ENCODE assay signal across 8 cellular contexts in the genomic region with DNA sequence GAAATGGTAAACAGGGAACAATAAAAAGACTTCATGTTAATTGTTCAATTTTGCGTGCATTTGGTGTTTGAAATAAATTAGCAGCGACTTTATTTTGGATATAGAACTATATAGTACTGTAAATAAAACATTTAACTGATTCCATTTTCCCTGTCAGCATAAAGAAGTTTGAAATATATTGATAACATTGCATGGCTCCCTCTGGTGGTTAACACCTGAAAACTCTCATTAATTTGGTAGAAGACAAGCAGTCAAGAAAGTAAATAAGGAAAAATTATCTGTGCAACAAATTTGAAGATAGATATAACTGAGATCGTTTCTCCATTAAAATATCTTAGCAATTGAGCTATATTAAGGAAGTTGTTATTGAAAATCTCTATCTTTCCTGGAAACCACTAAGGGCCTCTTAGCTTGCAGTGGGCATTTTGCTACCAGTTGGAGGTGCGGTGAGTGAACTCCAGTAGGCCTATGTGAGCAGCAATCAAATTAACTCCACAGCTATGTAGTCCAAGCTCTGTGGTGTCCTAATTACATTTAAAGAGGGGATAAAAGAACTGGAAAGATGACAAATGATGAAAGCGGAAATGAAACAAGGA.
A peak's percentile ranks its signal among the peaks of the same experiment; 100 is the strongest.
DNase-seq lines count a peak whose midpoint lies in the region; TF ChIP-seq lines count a peak whose summit lies in the region.

No MANE protein-coding gene starts in this region.

- TF ChIP-seq CTCF in chondrocyte (IDR thresholded peaks at IDR 0.05) (peak; percentile 83), stomach (IDR thresholded peaks at IDR 0.05) (peak in 2 of 7 experiments; percentile 31 to 36)

- peaks cover 3% of the 10 kb centered on the region for H3K27me3 Mint-ChIP-seq in chondrocyte (ENCODE audit: low read depth)

- H3K9me3 ChIP-seq in stomach, result no peaks in the 10 kb centered on the region

- H3K27me3 ChIP-seq in stomach, result no peaks in the 10 kb centered on the region

- H3K27ac Mint-ChIP-seq in chondrocyte (ENCODE audit: unreplicated experiment), result no peak overlapping the region

- no peaks in the 10 kb centered on the region for H3K9me3 Mint-ChIP-seq in chondrocyte (ENCODE audit: low read depth)

- peak; percentile 1 for DNase-seq in NOMO-1 treated with DMSO at 0.1 percent for 48 hours (lab: John Stamatoyannopoulos, UW; ENCODE audit: unreplicated experiment)
- DNase-seq in NOMO-1 treated with dmso at 0.1 percent for 144 hours (lab: John Stamatoyannopoulos, UW; ENCODE audit: unreplicated experiment), result no peak
- DNase-seq in LoVo (ENCODE audit: low spot score), result peak; percentile 45
- DNase-seq in chondrocyte (ENCODE audit: low spot score), result no peak
- DNase-seq in pons (ENCODE audit: low spot score), result peak; percentile 72
- no peak for DNase-seq in AG20443 (ENCODE audit: low spot score)
- DNase-seq in stomach, result no peak
- no peak for DNase-seq in posterior vena cava (ENCODE audit: low spot score)

- H3K4me1 ChIP-seq in stomach, result no peaks in the 10 kb centered on the region

- intact Hi-C loops in stomach (cut with DNase I; ENCODE audit: low total_unique reads), result no loop called here
- intact Hi-C loops in posterior vena cava (cut with DNase I), result no loop called here

- TF ChIP-seq EP300 in stomach (IDR thresholded peaks at IDR 0.05), result no peak

- H3K4me1 Mint-ChIP-seq in chondrocyte (ENCODE audit: low read depth), result no peaks in the 10 kb centered on the region

- no peak overlapping the region for H3K4me3 ChIP-seq in stomach

- H3K27ac ChIP-seq in stomach, result no peak overlapping the region

- H3K4me3 Mint-ChIP-seq in chondrocyte (ENCODE audit: unreplicated experiment), result no peak overlapping the region

- H3K36me3 Mint-ChIP-seq in chondrocyte (ENCODE audit: low read depth), result no peaks in the 10 kb centered on the region

- H3K36me3 ChIP-seq in stomach, result no peaks in the 10 kb centered on the region

- TF ChIP-seq POLR2A in stomach (IDR thresholded peaks at IDR 0.05), result no peak

- WGBS in stomach, 5 donors, result 48 to 53% (median 51%) methylated on average over 5 of the region's 5 CpGs

Comparison
In these comparisons a context has a peak if more than half of its experiments do, and no peak if none do; other contexts are left out.
1. DNase-seq: peak in NOMO-1 treated with DMSO at 0.1 percent for 48 hours (single experiment), LoVo (single experiment) and pons (single experiment); none in NOMO-1 treated with dmso at 0.1 percent for 144 hours (single experiment), chondrocyte (single experiment), AG20443 (single experiment), stomach (single experiment) and posterior vena cava (single experiment).